ENCODE assay signal across 16 cellular contexts in the genomic region with DNA sequence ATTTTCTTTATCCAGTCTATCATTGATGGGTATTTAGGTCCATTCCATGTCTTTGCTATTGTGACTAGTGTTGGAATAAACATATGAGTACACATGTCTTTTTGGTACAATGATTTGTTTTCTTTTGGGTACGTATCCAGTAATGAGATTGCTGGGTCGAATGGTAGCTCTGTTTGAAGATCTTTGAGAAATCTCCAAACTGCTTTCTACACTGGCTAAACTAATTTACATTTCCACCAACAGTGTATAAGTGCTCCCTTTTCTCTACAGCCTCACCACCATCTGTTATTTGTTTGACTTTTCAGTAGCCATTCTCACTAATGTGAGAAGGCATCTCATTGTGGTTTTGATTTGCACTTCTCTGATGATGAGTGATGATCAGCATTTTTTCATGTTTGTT.
DNase-seq lines count a peak whose midpoint lies in the region; ATAC-seq and TF ChIP-seq lines count a peak whose summit lies in the region.
"Had no signal": no experiment of that assay in that cellular context is flagged by ENCODE, and none has a peak within 500 bp of the region (broad histone marks: within the 10 kb centered on the region; RNA-seq: fewer than 3 reads in every experiment).

No MANE protein-coding gene starts in this region.

- DNase-seq in EH (ENCODE audit: low read depth), result peak; percentile 58
- peak; percentile 63 for DNase-seq in RPMI7951 (ENCODE audit: low read depth)
- DNase-seq in fibroblast of peridontal ligament (ENCODE audit: extremely low read depth), result peak; percentile 69
- no peak for DNase-seq in KBM-7
- no peak for DNase-seq in ascending aorta (ENCODE audit: low spot score in 2 of 2)
- DNase-seq in NCI-H146 treated with DMSO at 0.1 percent for 48 hours (lab: John Stamatoyannopoulos, UW; ENCODE audit: unreplicated experiment), result no peak
- DNase-seq: AML-193; Calu3; CD4-positive, CD25-positive, alpha-beta regulatory T cell; DMS153; DND-41 had no signal

- TF ChIP-seq CTCF in HEK293 (tag by site-specific recombination; IDR thresholded peaks at IDR 0.05), result no peak
- TF ChIP-seq CTCF in ascending aorta (IDR thresholded peaks at IDR 0.05), result no peak

- in situ Hi-C loops in KBM-7 (cut with MboI; ENCODE audit: low pct_unique_long_range_greater_than_20kb, low sequenced_read_pairs), result no loop called here

- H3K4me1 ChIP-seq in HEK293 (ENCODE audit: control insufficient read depth, insufficient read depth, low read length) (no peaks in the 10 kb centered on the region), ascending aorta (no peaks in the 10 kb centered on the region)

- H3K36me3 ChIP-seq in HEK293 (ENCODE audit: control insufficient read depth in 2 of 2, insufficient read depth in 1 of 2, low read length in 2 of 2) (no peaks in the 10 kb centered on the region), ascending aorta (no peaks in the 10 kb centered on the region)
- H3K36me3 ChIP-seq: BLaER1 treated with 17β-estradiol and CSF1 and Interleukin-3, amounts not matched to agents 10 nM and 100 nM had no signal

- intact Hi-C loops in ascending aorta (cut with DNase I), result no loop called here

- POLR2A ChIA-PET in HEK293 (lab: Yijun Ruan, JAX), result interaction anchor here (0.7 kb wide), 1 partner anchor 37 kb away, joined by 3 read pairs; no protein-coding TSS in a partner anchor

- ATAC-seq in HG02678 (IDR thresholded peaks at IDR 0.05; ENCODE audit: unreplicated experiment), result no peak
- ATAC-seq: HCT116 had no signal

- no peak overlapping the region for H3K4me3 ChIP-seq in HEK293 (ENCODE audit: low read depth, low read length)
- no peak overlapping the region for H3K4me3 ChIP-seq in ascending aorta
- H3K4me3 ChIP-seq: BLaER1 treated with 17β-estradiol and CSF1 and Interleukin-3, amounts not matched to agents 10 nM and 100 nM had no signal

- no peaks in the 10 kb centered on the region for H3K9me3 ChIP-seq in HEK293 (ENCODE audit: control insufficient read depth, insufficient read depth, low read depth, low read length)
- H3K9me3 ChIP-seq in ascending aorta, result no peaks in the 10 kb centered on the region
- H3K9me3 ChIP-seq: BLaER1 treated with 17β-estradiol and CSF1 and Interleukin-3, amounts not matched to agents 10 nM and 100 nM had no signal

- CTCF ChIA-PET in HEK293 (lab: Yijun Ruan, JAX), result interaction anchor here (0.7 to 1.2 kb wide), 2 partner anchors 8 to 11 kb away, joined by 3 read pairs; no protein-coding TSS in a partner anchor

- H3K27ac ChIP-seq in HEK293 (ENCODE audit: extremely low read depth, low read depth, low read length), result no peak overlapping the region
- H3K27ac ChIP-seq in ascending aorta, result no peak overlapping the region
- H3K27ac ChIP-seq: BLaER1 treated with 17β-estradiol and CSF1 and Interleukin-3, amounts not matched to agents 10 nM and 100 nM; KMS-11 had no signal

- H3K27me3 ChIP-seq in ascending aorta, result no peaks in the 10 kb centered on the region
- H3K27me3 ChIP-seq: BLaER1 treated with 17β-estradiol and CSF1 and Interleukin-3, amounts not matched to agents 10 nM and 100 nM had no signal

TF ChIP-seq in HEK293, 187 proteins besides CTCF, POLR2A, EP300 and RAD21:
- TF ChIP-seq, protein P1, sequence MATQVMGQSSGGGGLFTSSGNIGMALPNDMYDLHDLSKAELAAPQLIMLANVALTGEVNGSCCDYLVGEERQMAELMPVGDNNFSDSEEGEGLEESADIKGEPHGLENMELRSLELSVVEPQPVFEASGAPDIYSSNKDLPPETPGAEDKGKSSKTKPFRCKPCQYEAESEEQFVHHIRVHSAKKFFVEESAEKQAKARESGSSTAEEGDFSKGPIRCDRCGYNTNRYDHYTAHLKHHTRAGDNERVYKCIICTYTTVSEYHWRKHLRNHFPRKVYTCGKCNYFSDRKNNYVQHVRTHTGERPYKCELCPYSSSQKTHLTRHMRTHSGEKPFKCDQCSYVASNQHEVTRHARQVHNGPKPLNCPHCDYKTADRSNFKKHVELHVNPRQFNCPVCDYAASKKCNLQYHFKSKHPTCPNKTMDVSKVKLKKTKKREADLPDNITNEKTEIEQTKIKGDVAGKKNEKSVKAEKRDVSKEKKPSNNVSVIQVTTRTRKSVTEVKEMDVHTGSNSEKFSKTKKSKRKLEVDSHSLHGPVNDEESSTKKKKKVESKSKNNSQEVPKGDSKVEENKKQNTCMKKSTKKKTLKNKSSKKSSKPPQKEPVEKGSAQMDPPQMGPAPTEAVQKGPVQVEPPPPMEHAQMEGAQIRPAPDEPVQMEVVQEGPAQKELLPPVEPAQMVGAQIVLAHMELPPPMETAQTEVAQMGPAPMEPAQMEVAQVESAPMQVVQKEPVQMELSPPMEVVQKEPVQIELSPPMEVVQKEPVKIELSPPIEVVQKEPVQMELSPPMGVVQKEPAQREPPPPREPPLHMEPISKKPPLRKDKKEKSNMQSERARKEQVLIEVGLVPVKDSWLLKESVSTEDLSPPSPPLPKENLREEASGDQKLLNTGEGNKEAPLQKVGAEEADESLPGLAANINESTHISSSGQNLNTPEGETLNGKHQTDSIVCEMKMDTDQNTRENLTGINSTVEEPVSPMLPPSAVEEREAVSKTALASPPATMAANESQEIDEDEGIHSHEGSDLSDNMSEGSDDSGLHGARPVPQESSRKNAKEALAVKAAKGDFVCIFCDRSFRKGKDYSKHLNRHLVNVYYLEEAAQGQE (tag by site-specific recombination; IDR thresholded peaks at IDR 0.05), result no peak
- TF ChIP-seq ZNF335 (tag by site-specific recombination; conservative IDR thresholded peaks at IDR 0.05) (no peak), ZNF626 (tag by site-specific recombination; IDR thresholded peaks at IDR 0.05) (no peak), ZFP3 (tag by site-specific recombination; IDR thresholded peaks at IDR 0.05; ENCODE audit: low read depth) (no peak), ZNF133 (tag by site-specific recombination; IDR thresholded peaks at IDR 0.05) (peak; percentile 40; the same call in 1 of the 2 replicates), SP3 (tag by site-specific recombination; IDR thresholded peaks at IDR 0.05) (no peak), ZNF529 (tag by site-specific recombination; IDR thresholded peaks at IDR 0.05; ENCODE audit: insufficient replicate concordance) (no peak), ZNF302 (tag by site-specific recombination; IDR thresholded peaks at IDR 0.05; ENCODE audit: low read depth) (no peak), ZNF660 (tag by site-specific recombination; IDR thresholded peaks at IDR 0.05) (no peak), ZNF155 (tag by site-specific recombination; IDR thresholded peaks at IDR 0.05) (no peak), ZNF146 (tag by site-specific recombination; IDR thresholded peaks at IDR 0.05) (0 out of 2 replicates have a peak, but pooled peaks have one; percentile 41)
- TF ChIP-seq, protein P2, sequence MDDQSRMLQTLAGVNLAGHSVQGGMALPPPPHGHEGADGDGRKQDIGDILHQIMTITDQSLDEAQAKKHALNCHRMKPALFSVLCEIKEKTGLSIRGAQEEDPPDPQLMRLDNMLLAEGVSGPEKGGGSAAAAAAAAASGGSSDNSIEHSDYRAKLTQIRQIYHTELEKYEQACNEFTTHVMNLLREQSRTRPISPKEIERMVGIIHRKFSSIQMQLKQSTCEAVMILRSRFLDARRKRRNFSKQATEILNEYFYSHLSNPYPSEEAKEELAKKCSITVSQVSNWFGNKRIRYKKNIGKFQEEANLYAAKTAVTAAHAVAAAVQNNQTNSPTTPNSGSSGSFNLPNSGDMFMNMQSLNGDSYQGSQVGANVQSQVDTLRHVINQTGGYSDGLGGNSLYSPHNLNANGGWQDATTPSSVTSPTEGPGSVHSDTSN (CRISPR knock-in tag; IDR thresholded peaks at IDR 0.05), result no peak

Comparison
In these comparisons a context has a peak if more than half of its experiments do, and no peak if none do; other contexts are left out.
1. DNase-seq: peak in EH (single experiment), RPMI7951 (single experiment) and fibroblast of peridontal ligament (single experiment); none in KBM-7 (single experiment), ascending aorta (0 of 2) and NCI-H146 treated with DMSO at 0.1 percent for 48 hours (single experiment).